In the genomic region with DNA sequence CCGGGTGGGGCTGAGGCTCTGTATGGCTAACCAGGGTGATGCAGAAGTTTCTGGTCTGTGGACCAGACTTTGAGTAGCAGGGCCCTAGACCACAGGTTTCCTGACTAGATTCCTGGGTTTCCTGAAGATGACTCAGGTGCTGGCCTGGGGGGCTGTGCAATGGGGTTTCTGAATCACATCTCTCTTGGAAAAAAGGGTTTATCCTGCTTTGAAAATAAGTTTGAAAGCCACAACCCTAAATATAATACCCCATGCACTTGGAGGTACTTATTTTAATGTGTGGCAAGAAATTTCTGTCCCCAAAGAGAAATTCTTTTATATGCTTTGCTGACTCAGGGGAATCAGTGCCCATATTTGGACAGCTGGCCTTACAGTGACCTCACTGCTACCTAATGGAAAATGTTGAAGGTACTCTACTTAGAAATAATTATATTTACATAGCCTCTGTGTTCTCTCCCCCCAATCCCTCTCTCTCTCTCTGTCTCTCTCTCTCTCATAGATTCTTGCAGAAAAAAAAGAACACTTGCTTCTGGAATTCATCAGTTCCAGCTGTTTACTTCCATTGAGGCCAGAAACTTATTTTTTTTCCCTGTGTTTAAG, we compare ENCODE assay signal across 11 cellular contexts.
DNase-seq lines count a peak whose midpoint lies in the region; ATAC-seq and TF ChIP-seq lines count a peak whose summit lies in the region.
"Had no signal": no experiment of that assay in that cellular context is flagged by ENCODE, and none has a peak within 500 bp of the region (broad histone marks: within the 10 kb centered on the region; RNA-seq: fewer than 3 reads in every experiment).

No MANE protein-coding gene starts in this region.

- in situ Hi-C loops in KBM-7 (cut with MboI; ENCODE audit: low pct_unique_long_range_greater_than_20kb, low sequenced_read_pairs): no loop called here

- H3K4me3 Mint-ChIP-seq in brain: no peak overlapping the region
- H3K4me3 Mint-ChIP-seq: activated naive CD4-positive, alpha-beta T cell treated with anti-CD3 and anti-CD28 coated beads for 36 hours; naive B cell had no signal

- peaks cover 0 to 4% (median 2%) of the 10 kb centered on the region in 5 experiments for H3K9me3 Mint-ChIP-seq in brain
- H3K9me3 Mint-ChIP-seq: activated naive CD4-positive, alpha-beta T cell treated with anti-CD3 and anti-CD28 coated beads for 36 hours; naive B cell had no signal

- peaks cover 4% of the 10 kb centered on the region for H3K27me3 Mint-ChIP-seq in brain

- ATAC-seq in GM21529 (IDR thresholded peaks at IDR 0.05; ENCODE audit: unreplicated experiment) (no peak), GM21619 (IDR thresholded peaks at IDR 0.05; ENCODE audit: unreplicated experiment) (no peak)

- H3K4me1 Mint-ChIP-seq in brain: peaks cover 62% of the 10 kb centered on the region

- H3K27ac Mint-ChIP-seq in brain: peak overlapping the region in 3 of 5 experiments; percentile 62 to 91 (median 73)
- H3K27ac Mint-ChIP-seq: activated naive CD4-positive, alpha-beta T cell treated with anti-CD3 and anti-CD28 coated beads for 36 hours; naive B cell had no signal

- no peak for TF ChIP-seq CTCF in brain (conservative IDR thresholded peaks at IDR 0.05)

- peak; percentile 80 for DNase-seq in EH (ENCODE audit: low read depth)
- peak; percentile 14 for DNase-seq in KBM-7
- DNase-seq in non-pigmented ciliary epithelial cell (ENCODE audit: low read depth): peak; percentile 78
- DNase-seq in NCI-H2227 (lab: John Stamatoyannopoulos, UW; ENCODE audit: unreplicated experiment): no peak
- DNase-seq: activated naive CD4-positive, alpha-beta T cell treated with anti-CD3 and anti-CD28 coated beads for 36 hours; naive B cell; NCI-H526; stimulated activated CD4-positive, alpha-beta T cell treated with anti-CD3 and anti-CD28 coated beads, Interleukin-4, amount 100 ng/mL, for 4 hours had no signal

- H3K36me3 Mint-ChIP-seq in brain: no peaks in the 10 kb centered on the region
- H3K36me3 Mint-ChIP-seq: naive B cell had no signal
